Comparison of ENCODE assay signal across 31 cellular contexts in the genomic region with DNA sequence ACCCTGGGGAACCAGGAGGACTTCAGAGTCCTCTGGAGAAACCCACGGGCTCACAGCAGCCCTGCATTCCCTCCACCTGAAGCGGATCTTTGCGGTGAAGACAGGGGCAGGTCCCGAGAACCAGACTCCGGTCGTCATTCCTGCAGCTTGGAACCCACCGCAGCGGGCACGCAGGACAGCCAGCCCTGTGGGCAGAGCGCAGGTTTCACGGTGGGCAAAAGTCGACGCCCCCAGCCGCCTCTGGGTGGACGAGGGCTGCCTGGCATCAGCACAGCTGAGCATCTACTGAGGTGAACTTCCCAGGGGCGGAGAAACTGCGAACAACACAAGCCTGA.
"Had no signal": no experiment of that assay in that cellular context is flagged by ENCODE, and none has a peak within 500 bp of the region (broad histone marks: within the 10 kb centered on the region; RNA-seq: fewer than 3 reads in every experiment).

No MANE protein-coding gene starts in this region.

- H3K4me3 Mint-ChIP-seq: central memory CD8-positive, alpha-beta T cell; effector memory CD8-positive, alpha-beta T cell; mesothelial cell of epicardium; natural killer cell treated with Interleukin-12 subunit alpha and Interleukin-12 subunit beta and Interleukin-15 and Interleukin-18, amount 100 ng/mL, for 72 hours; neural crest cell; stimulated activated naive CD8-positive, alpha-beta T cell treated with anti-CD3 and anti-CD28 coated beads, Interleukin-15, amount 100 ng/mL, for 72 hours had no signal

- H3K4me2 ChIP-seq: smooth muscle cell had no signal

- H3K9me3 ChIP-seq: lower lobe of right lung, mucosa of descending colon, ovary, suprapubic skin, transverse colon, upper lobe of right lung, uterus had no signal

- H3K27ac Mint-ChIP-seq: effector memory CD8-positive, alpha-beta T cell; mesothelial cell of epicardium; natural killer cell treated with Interleukin-12 subunit alpha and Interleukin-12 subunit beta and Interleukin-15 and Interleukin-18, amount 100 ng/mL, for 72 hours; stimulated activated naive CD8-positive, alpha-beta T cell treated with anti-CD3 and anti-CD28 coated beads, Interleukin-15, amount 100 ng/mL, for 72 hours had no signal

- ATAC-seq: effector memory CD8-positive, alpha-beta T cell; gastroesophageal sphincter; heart left ventricle; left ventricle myocardium superior; lower lobe of right lung; mucosa of descending colon; natural killer cell treated with Interleukin-12 subunit alpha and Interleukin-12 subunit beta and Interleukin-15 and Interleukin-18, amount 100 ng/mL, for 72 hours; sciatic nerve; stimulated activated naive CD8-positive, alpha-beta T cell treated with anti-CD3 and anti-CD28 coated beads, Interleukin-15, amount 100 ng/mL, for 72 hours; upper lobe of right lung had no signal

- H3K36me3 ChIP-seq: gastroesophageal sphincter, heart left ventricle, lower lobe of right lung, ovary, suprapubic skin, transverse colon, upper lobe of right lung, uterus had no signal

- DNase-seq: dermis blood vessel endothelial cell; effector memory CD8-positive, alpha-beta T cell; erythroblast; foreskin fibroblast; heart left ventricle; hippocampal formation; left ventricle myocardium superior; lower lobe of right lung; naive B cell; ovary; posterior cingulate gyrus; retina; stimulated activated CD4-positive, alpha-beta T cell treated with anti-CD3 and anti-CD28 coated beads, Interleukin-12 subunit alpha, Interleukin-12 subunit beta, amount 100 ng/mL, for 4 hours; stimulated activated CD4-positive, alpha-beta T cell treated with anti-CD3 and anti-CD28 coated beads, Interleukin-1b, Interleukin-23, amount 100 ng/mL, for 48 hours; stimulated activated CD4-positive, alpha-beta T cell treated with anti-CD3 and anti-CD28 coated beads, Interleukin-4, amount 100 ng/mL, for 1 hour; stimulated activated CD8-positive, alpha-beta memory T cell treated with anti-CD3 and anti-CD28 coated beads, Interleukin-4, amount 100 ng/mL, for 48 hours; stimulated activated naive CD4-positive, alpha-beta T cell; stimulated activated naive CD8-positive, alpha-beta T cell treated with anti-CD3 and anti-CD28 coated beads, Interleukin-15, amount 100 ng/mL, for 72 hours; transverse colon; upper lobe of right lung; uterus had no signal

- H3K9me3 Mint-ChIP-seq: natural killer cell treated with Interleukin-12 subunit alpha and Interleukin-12 subunit beta and Interleukin-15 and Interleukin-18, amount 100 ng/mL, for 72 hours had no signal

- H3K4me1 ChIP-seq: uterus had no signal

- H3K27me3 ChIP-seq: heart left ventricle, ovary, suprapubic skin, transverse colon, upper lobe of right lung, uterus had no signal

- H3K36me3 Mint-ChIP-seq: natural killer cell treated with Interleukin-12 subunit alpha and Interleukin-12 subunit beta and Interleukin-15 and Interleukin-18, amount 100 ng/mL, for 72 hours had no signal

- H3K4me3 ChIP-seq: coronary artery, gastroesophageal sphincter, heart left ventricle, lower lobe of right lung, mucosa of descending colon, ovary, smooth muscle cell, suprapubic skin, transverse colon, upper lobe of right lung, uterus had no signal

- H3K27ac ChIP-seq: coronary artery, gastroesophageal sphincter, heart left ventricle, lower lobe of right lung, ovary, suprapubic skin, transverse colon, upper lobe of right lung, uterus had no signal

- H3K27me3 Mint-ChIP-seq: natural killer cell treated with Interleukin-12 subunit alpha and Interleukin-12 subunit beta and Interleukin-15 and Interleukin-18, amount 100 ng/mL, for 72 hours had no signal
